ENCODE assay signal across 6 cellular contexts in genomic region chr2:190449925-190450324, GRCh38.
"Had no signal": no experiment of that assay in that cellular context is flagged by ENCODE, and none has a peak within 500 bp of the region (broad histone marks: within the 10 kb centered on the region; RNA-seq: fewer than 3 reads in every experiment).

No MANE protein-coding gene starts in this region.

- H3K4me3 ChIP-seq: K562 had no signal

- H3K27ac ChIP-seq: HL-60 had no signal

- ATAC-seq: HepG2, K562 had no signal

- DNase-seq: IMR-90, KBM-7, KG1 had no signal
